In the genomic region with DNA sequence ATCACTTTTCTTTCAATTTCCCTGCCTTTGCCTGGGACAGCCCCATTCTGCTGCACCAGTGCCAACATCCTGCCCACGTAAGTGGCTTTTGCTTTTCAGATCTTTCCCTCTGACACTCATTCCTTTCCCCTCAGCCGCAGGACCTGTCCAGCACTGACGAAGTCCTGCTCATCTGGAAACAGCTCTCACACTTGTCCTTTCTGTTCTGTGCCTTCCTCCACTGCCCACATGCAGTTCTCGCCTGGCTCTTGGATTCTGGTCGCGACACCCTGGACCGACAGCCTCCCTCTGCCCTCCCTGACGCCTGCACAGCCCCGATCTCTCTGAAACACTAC, we compare ENCODE assay signal across 17 cellular contexts.
"Had no signal": no experiment of that assay in that cellular context is flagged by ENCODE, and none has a peak within 500 bp of the region (broad histone marks: within the 10 kb centered on the region; RNA-seq: fewer than 3 reads in every experiment).

No MANE protein-coding gene starts in this region.

- H3K4me3 ChIP-seq: ascending aorta, hepatocyte, lower lobe of right lung, smooth muscle cell, tibial nerve had no signal

- H3K4me1 ChIP-seq: lower lobe of right lung had no signal

- H3K27ac ChIP-seq: hepatocyte, lower lobe of right lung, tibial nerve had no signal

- FAIRE-seq: colon, frontal cortex had no signal

- H3K27me3 ChIP-seq: ascending aorta, hepatocyte, tibial nerve had no signal

- H3K36me3 ChIP-seq: ascending aorta, lower lobe of right lung, tibial nerve had no signal

- DNase-seq: activated effector memory CD4-positive, alpha-beta T cell treated with anti-CD3 and anti-CD28 coated beads, Interleukin-2, amount 50 U/mL, for 16 hours; activated naive CD8-positive, alpha-beta T cell treated with anti-CD3 and anti-CD28 coated beads, Interleukin-2, amount 10 ng/mL, durations not matched to agents 7 days and 5 days; activated T-cell treated with anti-CD3 and anti-CD28 coated beads, Interleukin-2, amount 50 U/mL, for 24 hours; effector CD4-positive, alpha-beta T cell; kidney glomerular epithelial cell; lower lobe of right lung had no signal

- H3K4me3 Mint-ChIP-seq: activated naive CD8-positive, alpha-beta T cell treated with anti-CD3 and anti-CD28 coated beads, Interleukin-2, amount 10 ng/mL, durations not matched to agents 7 days and 5 days; activated T-cell treated with anti-CD3 and anti-CD28 coated beads, Interleukin-2, amount 50 U/mL, for 24 hours; mesothelial cell of epicardium; neural crest cell; stimulated activated effector memory CD8-positive, alpha-beta T cell treated with anti-CD3 and anti-CD28 coated beads, Interleukin-12 subunit alpha, Interleukin-12 subunit beta, amount 100 ng/mL, for 72 hours; T-helper 2 cell treated with Interferon-gamma antibody and Interleukin-4, amounts not matched to agents 5 μg/mL and 100 μg/mL, for 36 hours had no signal

- ATAC-seq: activated CD4-positive, CD25-positive, alpha-beta regulatory T cell treated with anti-CD3 and anti-CD28 coated beads, Interleukin-2, amount 50 U/mL, for 24 hours; lower lobe of right lung; stimulated activated effector memory CD8-positive, alpha-beta T cell treated with anti-CD3 and anti-CD28 coated beads, Interleukin-12 subunit alpha, Interleukin-12 subunit beta, amount 100 ng/mL, for 72 hours had no signal

- H3K79me2 ChIP-seq: hepatocyte had no signal

- H3K9me3 Mint-ChIP-seq: activated naive CD8-positive, alpha-beta T cell treated with anti-CD3 and anti-CD28 coated beads, Interleukin-2, amount 10 ng/mL, durations not matched to agents 7 days and 5 days; activated T-cell treated with anti-CD3 and anti-CD28 coated beads, Interleukin-2, amount 50 U/mL, for 24 hours; neural crest cell; stimulated activated effector memory CD8-positive, alpha-beta T cell treated with anti-CD3 and anti-CD28 coated beads, Interleukin-12 subunit alpha, Interleukin-12 subunit beta, amount 100 ng/mL, for 72 hours; T-helper 2 cell treated with Interferon-gamma antibody and Interleukin-4, amounts not matched to agents 5 μg/mL and 100 μg/mL, for 36 hours had no signal

- H2AFZ ChIP-seq: hepatocyte had no signal

- H3K27ac Mint-ChIP-seq: activated T-cell treated with anti-CD3 and anti-CD28 coated beads, Interleukin-2, amount 50 U/mL, for 24 hours; mesothelial cell of epicardium; stimulated activated effector memory CD8-positive, alpha-beta T cell treated with anti-CD3 and anti-CD28 coated beads, Interleukin-12 subunit alpha, Interleukin-12 subunit beta, amount 100 ng/mL, for 72 hours; T-helper 2 cell treated with Interferon-gamma antibody and Interleukin-4, amounts not matched to agents 5 μg/mL and 100 μg/mL, for 36 hours had no signal

- H3K36me3 Mint-ChIP-seq: activated naive CD8-positive, alpha-beta T cell treated with anti-CD3 and anti-CD28 coated beads, Interleukin-2, amount 10 ng/mL, durations not matched to agents 7 days and 5 days; mesothelial cell of epicardium; stimulated activated effector memory CD8-positive, alpha-beta T cell treated with anti-CD3 and anti-CD28 coated beads, Interleukin-12 subunit alpha, Interleukin-12 subunit beta, amount 100 ng/mL, for 72 hours had no signal

- H3K9me3 ChIP-seq: ascending aorta, lower lobe of right lung, tibial nerve had no signal

- H3K4me2 ChIP-seq: hepatocyte, smooth muscle cell had no signal
